In the genomic region with DNA sequence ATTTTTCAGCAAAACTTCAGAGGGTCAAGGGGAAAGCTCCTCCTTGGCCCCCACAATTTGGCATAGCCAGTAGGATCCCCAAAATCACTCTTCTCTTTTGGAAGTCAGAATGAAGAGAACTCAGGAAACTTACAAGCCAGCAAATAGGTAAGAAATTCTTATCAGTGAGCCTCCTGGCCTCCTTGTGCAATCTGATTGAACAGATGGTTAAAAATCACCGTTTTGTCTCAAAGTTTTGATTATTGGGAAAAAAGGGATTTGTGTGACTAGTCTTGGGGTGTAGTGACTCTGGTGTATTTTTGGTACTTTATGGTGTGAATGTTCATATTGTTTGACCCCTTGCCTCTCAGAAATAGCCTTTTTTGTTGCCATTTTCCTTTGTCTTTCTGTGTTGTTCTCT, we compare ENCODE assay signal across 21 cellular contexts. TPM values are rescaled to one million over a fixed set of nuclear protein-coding genes. Genes with fewer than 3 reads are reported as not detected.
DNase-seq lines count a peak whose midpoint lies in the region; ATAC-seq, FAIRE-seq and TF ChIP-seq lines count a peak whose summit lies in the region.
"Had no signal": no experiment of that assay in that cellular context is flagged by ENCODE, and none has a peak within 500 bp of the region (broad histone marks: within the 10 kb centered on the region; RNA-seq: fewer than 3 reads in every experiment).

No MANE protein-coding gene starts in this region.

- POLR2A ChIA-PET in K562 (lab: Yijun Ruan, JAX) = interaction anchor here (0.6 kb wide), 1 partner anchor 976 kb away, joined by 3 read pairs; no protein-coding TSS in a partner anchor

- peaks cover 6% of the 10 kb centered on the region for H3K27me3 Mint-ChIP-seq in activated naive CD8-positive, alpha-beta T cell treated with anti-CD3 and anti-CD28 coated beads for 36 hours
- H3K27me3 Mint-ChIP-seq: CD4-positive, alpha-beta T cell had no signal

- intact Hi-C loops in K562 (cut with micrococcal nuclease) = no loop called here

- no peak for FAIRE-seq in K562 (lab: Jason Lieb, UNC)
- FAIRE-seq: A549, D721Med, G401.6, GM12891, GM19239 had no signal

- CTCF ChIA-PET in K562 (lab: Yijun Ruan, JAX; ENCODE audit: low intra/inter-chr PET ratio) = no interaction called here

- TF ChIP-seq POLR2A in K562 (conservative IDR thresholded peaks at IDR 0.05) = no peak

- H3K4me1 Mint-ChIP-seq in activated naive CD8-positive, alpha-beta T cell treated with anti-CD3 and anti-CD28 coated beads for 36 hours = no peaks in the 10 kb centered on the region
- H3K4me1 Mint-ChIP-seq: B cell had no signal

- TF ChIP-seq EP300 in K562 (IDR thresholded peaks at IDR 0.05; ENCODE audit: low read length) = no peak

- H3K36me3 ChIP-seq in HUES6 (ENCODE audit: control insufficient read depth, insufficient read depth, low read length) (no peaks in the 10 kb centered on the region; the same call in 1 of the 2 replicates), K562 (ENCODE audit: control insufficient read depth, insufficient read depth, low read length) (no peaks in the 10 kb centered on the region), iPS-20b (ENCODE audit: insufficient read depth, low read depth, low read length) (no peaks in the 10 kb centered on the region)

- no TSS peak for BruUV-seq in K562 (replicated peaks; lab: Mats Ljungman, UMichigan)

- no peak for DNase-seq in K562 (ENCODE audit: extremely low read depth in 1 of 4, low spot score in 3 of 4)
- no peak for DNase-seq in activated naive CD8-positive, alpha-beta T cell treated with anti-CD3 and anti-CD28 coated beads for 36 hours
- DNase-seq: AML-193; Caco-2; Calu3; CD4-positive, alpha-beta T cell; CD8-positive, alpha-beta T cell; DMS79 treated with DMSO at 0.1 percent for 48 hours; GF-D8 had no signal

- no peaks in the 10 kb centered on the region for H3K79me2 ChIP-seq in K562 (ENCODE audit: control insufficient read depth, insufficient read depth, low read length)

- H2AFZ ChIP-seq in K562 (ENCODE audit: low read depth, low read length) = no peak overlapping the region

- no peak for TF ChIP-seq RAD21 in K562 (CRISPR knock-in tag; conservative IDR thresholded peaks at IDR 0.05 in 1 of 2, IDR thresholded peaks at IDR 0.05 in 1 of 2)

- TF ChIP-seq CTCF in K562 (IDR thresholded peaks at IDR 0.05 in 2 of 3, conservative IDR thresholded peaks at IDR 0.05 in 1 of 3; ENCODE audit: insufficient read depth in 2 of 3, low read depth in 1 of 3, low read length in 3 of 3) = no peak

- H3K9me1 ChIP-seq in K562 (ENCODE audit: control insufficient read depth, insufficient read depth, low read length) = no peaks in the 10 kb centered on the region

- H3K9me3 ChIP-seq in HUES6 (ENCODE audit: control insufficient read depth, insufficient read depth, low read depth, low read length) (peaks cover 36% of the 10 kb centered on the region), K562 (replicated peaks; ENCODE audit: control insufficient read depth, insufficient read depth, low read depth, low read length) (no peaks in the 10 kb centered on the region), iPS-20b (ENCODE audit: insufficient read depth, low read depth, low read length) (peaks cover 1% of the 10 kb centered on the region)
- H3K9me3 ChIP-seq: A549 had no signal

- H3K9ac ChIP-seq in HUES6 (ENCODE audit: low read length) = no peak overlapping the region
- H3K9ac ChIP-seq in K562 (ENCODE audit: insufficient read depth in 1 of 2, low read depth in 2 of 2, low read length in 2 of 2) = no peak overlapping the region
- peak overlapping the region; percentile 36; the same call in 1 of the 2 replicates for H3K9ac ChIP-seq in iPS-20b (ENCODE audit: low read depth, low read length)
- H3K9ac ChIP-seq: BLaER1 treated with 17β-estradiol and CSF1 and Interleukin-3, amounts not matched to agents 10 nM and 100 nM had no signal

- no peaks in the 10 kb centered on the region for H3K36me3 Mint-ChIP-seq in activated naive CD8-positive, alpha-beta T cell treated with anti-CD3 and anti-CD28 coated beads for 36 hours
- H3K36me3 Mint-ChIP-seq: CD8-positive, alpha-beta T cell had no signal

- no peak overlapping the region for H3K4me2 ChIP-seq in K562 (ENCODE audit: insufficient read depth, low read length)
- H3K4me2 ChIP-seq: A549; BLaER1 treated with 17β-estradiol and CSF1 and Interleukin-3, amounts not matched to agents 10 nM and 100 nM had no signal

- no peaks in the 10 kb centered on the region for H4K20me1 ChIP-seq in K562 (replicated peaks; ENCODE audit: control insufficient read depth, insufficient read depth, low read length)

- 0 out of 2 replicates have a peak overlapping the region, but pooled peaks have one; percentile 23 for H3K27ac ChIP-seq in HUES6 (ENCODE audit: low read depth, low read length)
- H3K27ac ChIP-seq in K562 (ENCODE audit: extremely low read depth, low read depth, low read length) = no peak overlapping the region
- H3K27ac ChIP-seq in iPS-20b (ENCODE audit: low read length) = peak overlapping the region; percentile 44
- H3K27ac ChIP-seq: 22Rv1; A549; BLaER1 treated with 17β-estradiol and CSF1 and Interleukin-3, amounts not matched to agents 10 nM and 100 nM; C4-2B had no signal

- H3K4me1 ChIP-seq in HUES6 (ENCODE audit: control insufficient read depth, insufficient read depth, low read length) (peaks cover 18% of the 10 kb centered on the region), K562 (replicated peaks in 1 of 2; ENCODE audit: control insufficient read depth in 2 of 2, insufficient read depth in 2 of 2, low read length in 2 of 2) (peaks cover 0 to 7% of the 10 kb centered on the region in 2 experiments; a peak in 3 of 5 replicates), iPS-20b (ENCODE audit: insufficient read depth, low read length) (peaks cover 27% of the 10 kb centered on the region; the same call in 1 of the 2 replicates)
- H3K4me1 ChIP-seq: A549, Caco-2 had no signal

- WGBS in K562 (ENCODE audit: insufficient coverage, low coverage, missing lambda C conversion rate) = 0% methylated on average over 1 of the region's 1 CpG

- ATAC-seq in K562 (no peak), HG02588 (IDR thresholded peaks at IDR 0.05; ENCODE audit: unreplicated experiment) (no peak)
- ATAC-seq: A549; CD8-positive, alpha-beta T cell had no signal

- no peak overlapping the region for H3K27ac Mint-ChIP-seq in activated naive CD8-positive, alpha-beta T cell treated with anti-CD3 and anti-CD28 coated beads for 36 hours
- H3K27ac Mint-ChIP-seq: B cell; CD4-positive, alpha-beta T cell; CD8-positive, alpha-beta T cell had no signal

- in situ Hi-C loops in K562 (cut with MboI) = no loop called here

- H3K27me3 ChIP-seq in HUES6 (ENCODE audit: control insufficient read depth, insufficient read depth, low read length) (no peaks in the 10 kb centered on the region; the same call in 1 of the 2 replicates), K562 (ENCODE audit: control insufficient read depth in 2 of 2, insufficient read depth in 2 of 2, low read length in 2 of 2) (no peaks in the 10 kb centered on the region), iPS-20b (ENCODE audit: insufficient read depth, low read length) (no peaks in the 10 kb centered on the region)
- H3K27me3 ChIP-seq: BLaER1 treated with 17β-estradiol and CSF1 and Interleukin-3, amounts not matched to agents 10 nM and 100 nM had no signal

- no peak overlapping the region for H3K4me3 Mint-ChIP-seq in activated naive CD8-positive, alpha-beta T cell treated with anti-CD3 and anti-CD28 coated beads for 36 hours
- H3K4me3 Mint-ChIP-seq: B cell; CD4-positive, alpha-beta T cell; CD8-positive, alpha-beta T cell had no signal

- H3K9me3 Mint-ChIP-seq in activated naive CD8-positive, alpha-beta T cell treated with anti-CD3 and anti-CD28 coated beads for 36 hours = no peaks in the 10 kb centered on the region
- H3K9me3 Mint-ChIP-seq: CD4-positive, alpha-beta T cell; CD8-positive, alpha-beta T cell had no signal

- H3K4me3 ChIP-seq in HUES6 (ENCODE audit: low read depth, low read length) (no peak overlapping the region), K562 (no peak overlapping the region), iPS-20b (ENCODE audit: low read length) (no peak overlapping the region)
- H3K4me3 ChIP-seq: A549; BLaER1 treated with 17β-estradiol and CSF1 and Interleukin-3, amounts not matched to agents 10 nM and 100 nM had no signal

TF ChIP-seq in K562, 482 proteins besides CTCF, POLR2A, EP300 and RAD21 (continues in another document):
- TF ChIP-seq TEAD4 (IDR thresholded peaks at IDR 0.05; ENCODE audit: low read length) (0 out of 2 replicates have a peak, but pooled peaks have one; percentile 23), TEAD4 (CRISPR knock-in tag; IDR thresholded peaks at IDR 0.05; ENCODE audit: borderline replicate concordance) (no peak), CBFA2T3 (IDR thresholded peaks at IDR 0.05) (peak; percentile 63), EHMT2 (IDR thresholded peaks at IDR 0.05) (no peak), SP1 (CRISPR knock-in tag; IDR thresholded peaks at IDR 0.05) (no peak), KDM1A (IDR thresholded peaks at IDR 0.05) (peak; percentile 54 to 57; a peak in 3 of 4 replicates), CBFA2T2 (conservative IDR thresholded peaks at IDR 0.05) (peak; percentile 28; the same call in 1 of the 2 replicates), TAL1 (IDR thresholded peaks at IDR 0.05) (0 out of 2 replicates have a peak, but pooled peaks have one; percentile 8), FOXA3 (CRISPR knock-in tag; conservative IDR thresholded peaks at IDR 0.05 in 1 of 2, IDR thresholded peaks at IDR 0.05 in 1 of 2) (no peak)

RNA-seq across cellular contexts. Expression of gene HTR7, which starts 56.2 kb away (rescaled TPM):
- 0.21 TPM in 2 replicates for total RNA-seq in K562 (2011; cell fraction: chromatin; rRNA removed; ENCODE audit: low replicate concordance)
- total RNA-seq in K562 (2011; cell fraction: nucleolus; rRNA removed) = 0.13 and 0.17 TPM in 2 replicates
- total RNA-seq in K562 (2011; cell fraction: nucleoplasm; rRNA removed) = 0.22 and 0.46 TPM in 2 replicates
- total RNA-seq in K562 (2014; rRNA removed) = 0.14 and 0.53 TPM in 2 replicates
- 0.29 and 0.33 TPM in 2 replicates for total RNA-seq in K562 (2014; rRNA removed; fragmentation: Illumina TruSeq; extraction: Trizol)
- total RNA-seq in K562 (2015; rRNA removed; fragmentation: Illumina TruSeq; extraction: Trizol) = 0.18 and 0.30 TPM in 2 replicates
- total RNA-seq in K562 (2021) = 0.24 and 0.36 TPM in 2 replicates
- 0.21 and 0.46 TPM in 2 replicates for polyA plus RNA-seq in K562 (2011; rRNA removed)
- 0.12 and 0.28 TPM in 2 replicates for polyA plus RNA-seq in K562 (2011; cell fraction: cytosol; rRNA removed)
- polyA plus RNA-seq in K562 (2011; cell fraction: nucleus; rRNA removed) = 0.20 and 0.35 TPM in 2 replicates
- 0.24 and 0.27 TPM in 2 replicates for polyA plus RNA-seq in K562 (2012)
- 0.21 and 0.26 TPM in 2 replicates for polyA plus RNA-seq in K562 (2014; fragmentation: Illumina TruSeq; extraction: Trizol)
- under 1 TPM; 0.07 to 0.08 TPM for polyA plus RNA-seq in K562 (2014; fragmentation: Nextera tagmentation; extraction: Ambion mirVana)
- polyA plus RNA-seq in K562 (2014; rRNA removed) = 0.17 and 0.28 TPM in 2 replicates
- 0.25 and 0.93 TPM in 2 replicates for polyA minus RNA-seq in K562 (2011; rRNA and poly(A)+ RNA removed)
- polyA minus RNA-seq in K562 (2011; cell fraction: cytosol; rRNA and poly(A)+ RNA removed) = 0.29 and 1.3 TPM in 2 replicates
- 0.40 and 1.6 TPM in 2 replicates for polyA minus RNA-seq in K562 (2011; cell fraction: nucleus; rRNA and poly(A)+ RNA removed)
- not detected for total RNA-seq in activated naive CD8-positive, alpha-beta T cell treated with anti-CD3 and anti-CD28 coated beads for 36 hours
- total RNA-seq: B cell; Caco-2; CD8-positive, alpha-beta T cell had no signal
